Comparison of ENCODE assay signal across 1 cellular context in the genomic region with DNA sequence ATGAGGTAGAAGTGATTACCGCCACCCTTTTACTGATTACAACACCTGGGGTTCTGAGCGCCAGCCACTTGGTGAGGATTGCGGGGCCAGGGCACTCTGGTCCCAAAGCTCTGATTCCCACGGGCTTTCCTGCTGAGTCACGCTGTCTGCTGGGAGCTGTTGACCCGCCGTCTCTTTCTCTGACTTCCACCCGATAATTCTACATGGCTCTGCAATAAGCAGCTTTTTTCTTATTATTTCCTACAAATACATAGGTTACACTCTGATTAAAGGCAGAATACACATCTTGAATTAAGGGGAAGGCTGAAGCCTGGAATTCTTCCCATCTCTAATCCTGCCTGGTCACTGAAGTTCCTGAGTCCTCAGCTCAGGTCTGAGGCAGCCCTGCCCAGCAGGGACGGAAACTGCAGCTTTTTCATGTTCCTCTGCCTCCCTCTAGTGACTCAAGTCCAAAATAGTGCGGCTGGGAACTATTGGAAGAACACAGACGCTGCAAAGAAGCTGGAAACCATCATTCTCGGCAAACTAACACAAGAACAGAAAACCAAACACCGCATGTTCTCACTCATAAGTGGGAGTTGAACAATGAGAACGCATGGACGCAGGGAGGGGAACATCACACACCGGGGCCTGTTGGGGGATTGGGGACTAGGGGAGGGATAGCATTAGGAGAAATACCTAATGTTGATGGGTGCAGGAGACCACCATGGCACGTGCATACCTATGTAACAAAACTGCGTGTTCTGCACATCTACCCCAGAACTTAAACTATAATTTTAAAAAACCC.
TF ChIP-seq lines count a peak whose summit lies in the region.

No MANE protein-coding gene starts in this region.

TF ChIP-seq in GM23338, 12 proteins besides CTCF, POLR2A, EP300 and RAD21 (continued from another document):
- TF ChIP-seq, protein P1, sequence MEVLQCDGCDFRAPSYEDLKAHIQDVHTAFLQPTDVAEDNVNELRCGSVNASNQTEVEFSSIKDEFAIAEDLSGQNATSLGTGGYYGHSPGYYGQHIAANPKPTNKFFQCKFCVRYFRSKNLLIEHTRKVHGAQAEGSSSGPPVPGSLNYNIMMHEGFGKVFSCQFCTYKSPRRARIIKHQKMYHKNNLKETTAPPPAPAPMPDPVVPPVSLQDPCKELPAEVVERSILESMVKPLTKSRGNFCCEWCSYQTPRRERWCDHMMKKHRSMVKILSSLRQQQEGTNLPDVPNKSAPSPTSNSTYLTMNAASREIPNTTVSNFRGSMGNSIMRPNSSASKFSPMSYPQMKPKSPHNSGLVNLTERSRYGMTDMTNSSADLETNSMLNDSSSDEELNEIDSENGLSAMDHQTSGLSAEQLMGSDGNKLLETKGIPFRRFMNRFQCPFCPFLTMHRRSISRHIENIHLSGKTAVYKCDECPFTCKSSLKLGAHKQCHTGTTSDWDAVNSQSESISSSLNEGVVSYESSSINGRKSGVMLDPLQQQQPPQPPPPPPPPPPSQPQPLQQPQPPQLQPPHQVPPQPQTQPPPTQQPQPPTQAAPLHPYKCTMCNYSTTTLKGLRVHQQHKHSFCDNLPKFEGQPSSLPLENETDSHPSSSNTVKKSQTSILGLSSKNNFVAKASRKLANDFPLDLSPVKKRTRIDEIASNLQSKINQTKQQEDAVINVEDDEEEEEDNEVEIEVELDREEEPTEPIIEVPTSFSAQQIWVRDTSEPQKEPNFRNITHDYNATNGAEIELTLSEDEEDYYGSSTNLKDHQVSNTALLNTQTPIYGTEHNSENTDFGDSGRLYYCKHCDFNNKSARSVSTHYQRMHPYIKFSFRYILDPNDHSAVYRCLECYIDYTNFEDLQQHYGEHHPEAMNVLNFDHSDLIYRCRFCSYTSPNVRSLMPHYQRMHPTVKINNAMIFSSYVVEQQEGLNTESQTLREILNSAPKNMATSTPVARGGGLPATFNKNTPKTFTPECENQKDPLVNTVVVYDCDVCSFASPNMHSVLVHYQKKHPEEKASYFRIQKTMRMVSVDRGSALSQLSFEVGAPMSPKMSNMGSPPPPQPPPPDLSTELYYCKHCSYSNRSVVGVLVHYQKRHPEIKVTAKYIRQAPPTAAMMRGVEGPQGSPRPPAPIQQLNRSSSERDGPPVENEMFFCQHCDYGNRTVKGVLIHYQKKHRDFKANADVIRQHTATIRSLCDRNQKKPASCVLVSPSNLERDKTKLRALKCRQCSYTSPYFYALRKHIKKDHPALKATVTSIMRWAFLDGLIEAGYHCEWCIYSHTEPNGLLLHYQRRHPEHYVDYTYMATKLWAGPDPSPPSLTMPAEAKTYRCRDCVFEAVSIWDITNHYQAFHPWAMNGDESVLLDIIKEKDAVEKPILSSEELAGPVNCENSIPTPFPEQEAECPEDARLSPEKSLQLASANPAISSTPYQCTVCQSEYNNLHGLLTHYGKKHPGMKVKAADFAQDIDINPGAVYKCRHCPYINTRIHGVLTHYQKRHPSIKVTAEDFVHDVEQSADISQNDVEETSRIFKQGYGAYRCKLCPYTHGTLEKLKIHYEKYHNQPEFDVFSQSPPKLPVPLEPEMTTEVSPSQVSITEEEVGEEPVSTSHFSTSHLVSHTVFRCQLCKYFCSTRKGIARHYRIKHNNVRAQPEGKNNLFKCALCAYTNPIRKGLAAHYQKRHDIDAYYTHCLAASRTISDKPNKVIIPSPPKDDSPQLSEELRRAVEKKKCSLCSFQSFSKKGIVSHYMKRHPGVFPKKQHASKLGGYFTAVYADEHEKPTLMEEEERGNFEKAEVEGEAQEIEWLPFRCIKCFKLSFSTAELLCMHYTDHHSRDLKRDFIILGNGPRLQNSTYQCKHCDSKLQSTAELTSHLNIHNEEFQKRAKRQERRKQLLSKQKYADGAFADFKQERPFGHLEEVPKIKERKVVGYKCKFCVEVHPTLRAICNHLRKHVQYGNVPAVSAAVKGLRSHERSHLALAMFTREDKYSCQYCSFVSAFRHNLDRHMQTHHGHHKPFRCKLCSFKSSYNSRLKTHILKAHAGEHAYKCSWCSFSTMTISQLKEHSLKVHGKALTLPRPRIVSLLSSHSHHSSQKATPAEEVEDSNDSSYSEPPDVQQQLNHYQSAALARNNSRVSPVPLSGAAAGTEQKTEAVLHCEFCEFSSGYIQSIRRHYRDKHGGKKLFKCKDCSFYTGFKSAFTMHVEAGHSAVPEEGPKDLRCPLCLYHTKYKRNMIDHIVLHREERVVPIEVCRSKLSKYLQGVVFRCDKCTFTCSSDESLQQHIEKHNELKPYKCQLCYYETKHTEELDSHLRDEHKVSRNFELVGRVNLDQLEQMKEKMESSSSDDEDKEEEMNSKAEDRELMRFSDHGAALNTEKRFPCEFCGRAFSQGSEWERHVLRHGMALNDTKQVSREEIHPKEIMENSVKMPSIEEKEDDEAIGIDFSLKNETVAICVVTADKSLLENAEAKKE (CRISPR knock-in tag; IDR thresholded peaks at IDR 0.05): no peak
- TF ChIP-seq EZH2 (IDR thresholded peaks at IDR 0.05; ENCODE audit: low read depth, unreplicated experiment) (no peak), ZNF114 (CRISPR knock-in tag; IDR thresholded peaks at IDR 0.05) (no peak)
